Comparison of ENCODE assay signal across 30 cellular contexts in the genomic region with DNA sequence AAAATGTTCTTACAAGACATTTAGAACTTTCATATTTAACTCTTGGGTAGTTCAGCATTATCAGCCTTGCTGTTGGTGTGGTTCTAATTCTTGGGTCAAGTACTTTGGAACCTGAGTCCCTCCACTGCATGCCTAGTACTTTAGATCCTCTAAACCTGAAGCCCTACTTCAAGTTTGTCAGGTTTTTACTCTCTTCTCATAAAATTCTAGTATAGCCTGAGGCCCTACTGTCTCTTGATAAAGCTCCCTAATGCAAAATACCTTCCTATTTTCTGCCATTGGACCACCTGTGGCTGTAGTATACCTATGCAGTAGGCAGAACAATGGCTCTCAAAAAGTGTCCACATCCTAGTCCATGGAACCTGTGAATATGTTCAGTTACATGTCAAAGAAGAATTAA.
"Had no signal": no experiment of that assay in that cellular context is flagged by ENCODE, and none has a peak within 500 bp of the region (broad histone marks: within the 10 kb centered on the region; RNA-seq: fewer than 3 reads in every experiment).

No MANE protein-coding gene starts in this region.

- H3K4me2 ChIP-seq: neural progenitor cell had no signal

- H3K27me3 Mint-ChIP-seq: progenitor cell of endocrine pancreas; stimulated activated memory B cell treated with anti-CD40 and anti-IgM and Interleukin-4, amounts not matched to agents 10 μg/mL and 1 μg/mL and 100 μg/mL, for 72 hours; stimulated activated naive CD8-positive, alpha-beta T cell treated with anti-CD3 and anti-CD28 coated beads, Interleukin-15, amount 100 ng/mL, for 72 hours; type B pancreatic cell had no signal

- H3K4me1 ChIP-seq: parathyroid adenoma, psoas muscle, sigmoid colon, suprapubic skin, testis, transverse colon, upper lobe of right lung, uterus had no signal

- H3K27ac Mint-ChIP-seq: natural killer cell; nephron; neural progenitor cell; progenitor cell of endocrine pancreas; stimulated activated memory B cell treated with anti-CD40 and anti-IgM and Interleukin-4, amounts not matched to agents 10 μg/mL and 1 μg/mL and 100 μg/mL, for 72 hours; stimulated activated naive CD8-positive, alpha-beta T cell treated with anti-CD3 and anti-CD28 coated beads, Interleukin-15, amount 100 ng/mL, for 72 hours; type B pancreatic cell had no signal

- H3K79me2 ChIP-seq: parathyroid adenoma had no signal

- H2AFZ ChIP-seq: neural progenitor cell, parathyroid adenoma had no signal

- DNase-seq: natural killer cell; occipital lobe; ovary; posterior cingulate gyrus; psoas muscle; right cardiac atrium; right lobe of liver; sigmoid colon; small intestine; stimulated activated CD4-positive, alpha-beta T cell treated with anti-CD3 and anti-CD28 coated beads, Interleukin-15, amount 100 ng/mL, for 24 hours; stimulated activated CD4-positive, alpha-beta T cell treated with anti-CD3 and anti-CD28 coated beads, Interleukin-2, amount 100 ng/mL, for 24 hours; stimulated activated CD4-positive, alpha-beta T cell treated with anti-CD3 and anti-CD28 coated beads, Interleukin-2, amount 100 ng/mL, for 48 hours; stimulated activated CD4-positive, alpha-beta T cell treated with anti-CD3 and anti-CD28 coated beads, Interleukin-4, amount 100 ng/mL, for 4 hours; stimulated activated CD8-positive, alpha-beta memory T cell treated with anti-CD3 and anti-CD28 coated beads, Interleukin-4, amount 100 ng/mL, for 48 hours; stimulated activated naive CD4-positive, alpha-beta T cell; stimulated activated naive CD8-positive, alpha-beta T cell treated with anti-CD3 and anti-CD28 coated beads, Interleukin-15, amount 100 ng/mL, for 72 hours; stimulated activated naive CD8-positive, alpha-beta T cell treated with anti-CD3 and anti-CD28 coated beads, Interleukin-15, Interleukin-2, amounts not matched to agents 100 U/mL and 50 U/mL, for 24 hours; substantia nigra; testis; tibial artery; transverse colon; upper lobe of right lung; uterus had no signal

- H3K4me3 Mint-ChIP-seq: natural killer cell; nephron; neural progenitor cell; stimulated activated memory B cell treated with anti-CD40 and anti-IgM and Interleukin-4, amounts not matched to agents 10 μg/mL and 1 μg/mL and 100 μg/mL, for 72 hours; stimulated activated naive CD8-positive, alpha-beta T cell treated with anti-CD3 and anti-CD28 coated beads, Interleukin-15, amount 100 ng/mL, for 72 hours; type B pancreatic cell had no signal

- H3K27ac ChIP-seq: neural progenitor cell, ovary, parathyroid adenoma, psoas muscle, right lobe of liver, sigmoid colon, suprapubic skin, testis, tibial artery, transverse colon, upper lobe of right lung, uterus had no signal

- H3K36me3 ChIP-seq: neural progenitor cell, ovary, right lobe of liver, sigmoid colon, suprapubic skin, tibial artery, transverse colon, upper lobe of right lung, uterus had no signal

- H3K4me3 ChIP-seq: neural progenitor cell, ovary, psoas muscle, right lobe of liver, sigmoid colon, suprapubic skin, testis, tibial artery, transverse colon, upper lobe of right lung, uterus had no signal

- H3K27me3 ChIP-seq: neural progenitor cell, ovary, right lobe of liver, sigmoid colon, suprapubic skin, testis, tibial artery, transverse colon, upper lobe of right lung, uterus had no signal

- H3K4me1 Mint-ChIP-seq: natural killer cell; nephron; stimulated activated memory B cell treated with anti-CD40 and anti-IgM and Interleukin-4, amounts not matched to agents 10 μg/mL and 1 μg/mL and 100 μg/mL, for 72 hours; stimulated activated naive CD8-positive, alpha-beta T cell treated with anti-CD3 and anti-CD28 coated beads, Interleukin-15, amount 100 ng/mL, for 72 hours had no signal

- ATAC-seq: natural killer cell; psoas muscle; right cardiac atrium; stimulated activated memory B cell treated with anti-CD40 and anti-IgM and Interleukin-4, amounts not matched to agents 10 μg/mL and 1 μg/mL and 100 μg/mL, for 72 hours; stimulated activated naive CD8-positive, alpha-beta T cell treated with anti-CD3 and anti-CD28 coated beads, Interleukin-15, amount 100 ng/mL, for 72 hours; stimulated activated naive CD8-positive, alpha-beta T cell treated with anti-CD3 and anti-CD28 coated beads, Interleukin-15, Interleukin-2, amounts not matched to agents 100 U/mL and 50 U/mL, for 24 hours; upper lobe of right lung had no signal

- H3K9me3 Mint-ChIP-seq: natural killer cell; stimulated activated memory B cell treated with anti-CD40 and anti-IgM and Interleukin-4, amounts not matched to agents 10 μg/mL and 1 μg/mL and 100 μg/mL, for 72 hours; stimulated activated naive CD8-positive, alpha-beta T cell treated with anti-CD3 and anti-CD28 coated beads, Interleukin-15, amount 100 ng/mL, for 72 hours; type B pancreatic cell had no signal

- H3K36me3 Mint-ChIP-seq: natural killer cell; neural progenitor cell; stimulated activated memory B cell treated with anti-CD40 and anti-IgM and Interleukin-4, amounts not matched to agents 10 μg/mL and 1 μg/mL and 100 μg/mL, for 72 hours; type B pancreatic cell had no signal

- H3K9me3 ChIP-seq: ovary, psoas muscle, right lobe of liver, sigmoid colon, suprapubic skin, testis, tibial artery, transverse colon, upper lobe of right lung, uterus had no signal
